Comparison of ENCODE assay signal across 8 cellular contexts in the genomic region with DNA sequence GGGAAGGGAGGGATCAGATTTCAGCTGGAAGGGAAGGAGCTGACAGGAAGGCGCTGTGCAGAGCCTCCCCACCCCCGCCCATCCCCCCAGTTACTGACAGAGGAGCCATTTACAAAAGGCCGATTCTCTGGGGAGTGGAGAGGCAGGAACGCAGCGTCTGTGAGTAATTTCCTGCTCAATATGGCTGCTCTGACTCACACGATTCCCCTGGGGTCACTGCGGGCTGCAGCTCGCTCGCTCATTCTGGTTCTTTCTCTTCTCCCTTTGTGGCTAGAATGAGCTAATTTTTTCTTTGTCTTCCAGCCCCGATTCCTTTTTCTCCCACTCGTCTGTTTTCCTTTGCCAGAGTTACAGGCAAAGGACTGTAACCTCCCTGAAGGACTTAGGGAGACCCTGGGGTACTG. TPM values are rescaled to one million over a fixed set of nuclear protein-coding genes. Genes with fewer than 3 reads are reported as not detected.
DNase-seq lines count a peak whose midpoint lies in the region; ATAC-seq and TF ChIP-seq lines count a peak whose summit lies in the region.

No MANE protein-coding gene starts in this region.

- TF ChIP-seq CTCF in GM10266 (IDR thresholded peaks at IDR 0.05; ENCODE audit: control insufficient read depth, insufficient read depth, low read depth, missing control alignments): no peak

- ATAC-seq in HG02798 (IDR thresholded peaks at IDR 0.05; ENCODE audit: poor library complexity, unreplicated experiment) (peak; percentile 67), sciatic nerve (peak; percentile 88)

- intact Hi-C loops in sciatic nerve (cut with DNase I): loop anchor here (5.0 to 10.0 kb wide), 2 partner anchors 345 to 482 kb away; a partner anchor contains a TSS

- DNase-seq in GM10266 (ENCODE audit: extremely low spot score) (peak; percentile 88), NCI-H1436 treated with DMSO at 0.1 percent for 48 hours (lab: John Stamatoyannopoulos, UW) (peak; percentile 92), T1000 (lab: John Stamatoyannopoulos, UW) (peak; percentile 90), astrocyte of the hippocampus (ENCODE audit: low read depth, low spot score) (peak; percentile 99), hypothalamus (lab: John Stamatoyannopoulos, UW) (peak in 49 of 51 donors; percentile 47 to 94 (median 80)), sciatic nerve (ENCODE audit: low spot score) (peak; percentile 93), retina (no peak)

RNA-seq across cellular contexts. Expression of a gene that starts 28.8 kb away (rescaled TPM):
- total RNA-seq in sciatic nerve: 78.2 TPM

RNA-seq across cellular contexts. Expression of a gene that starts 29.4 kb away (rescaled TPM):
- total RNA-seq in sciatic nerve: 37.4 TPM

RNA-seq across cellular contexts. Expression of a gene that starts 38.1 kb away (rescaled TPM):
- 39.3 TPM for total RNA-seq in sciatic nerve

RNA-seq across cellular contexts. Expression of a gene that starts 59.1 kb away (rescaled TPM):
- 10.3 TPM for total RNA-seq in sciatic nerve
